Comparison of ENCODE assay signal across 8 cellular contexts in genomic region chr11:803770-804598, GRCh38. TPM values are rescaled to one million over a fixed set of nuclear protein-coding genes. Genes with fewer than 3 reads are reported as not detected.
DNase-seq lines count a peak whose midpoint lies in the region; ATAC-seq, FAIRE-seq and TF ChIP-seq lines count a peak whose summit lies in the region.

No MANE protein-coding gene starts in this region.

- H3K4me3 ChIP-seq in A549 = peak overlapping the region; percentile 60
- H3K4me3 ChIP-seq in HAP-1 = peak overlapping the region; percentile 41
- H3K4me3 ChIP-seq in right lobe of liver = peak overlapping the region in 2 of 3 donors; percentile 54 to 65

- H3K9me3 ChIP-seq in A549 (no peaks in the 10 kb centered on the region), HAP-1 (no peaks in the 10 kb centered on the region), right lobe of liver (no peaks in the 10 kb centered on the region)

- peak overlapping the region; percentile 81 for H3K27ac Mint-ChIP-seq in activated CD8-positive, alpha-beta T cell treated with anti-CD3 and anti-CD28 coated beads for 36 hours

- in situ Hi-C loops in HAP-1 (cut with MboI; ENCODE audit: low sequenced_read_pairs) = no loop called here

- peak overlapping the region; percentile 79 for H3K4me3 Mint-ChIP-seq in activated CD8-positive, alpha-beta T cell treated with anti-CD3 and anti-CD28 coated beads for 36 hours

- ATAC-seq in A549 (peak in 1 of 2 experiments; percentile 2; a peak in 1 of 6 replicates), right lobe of liver (no peak), GM18870 (IDR thresholded peaks at IDR 0.05; ENCODE audit: unreplicated experiment) (no peak), HG02610 (IDR thresholded peaks at IDR 0.05; ENCODE audit: unreplicated experiment) (no peak), HG02798 (IDR thresholded peaks at IDR 0.05; ENCODE audit: poor library complexity, unreplicated experiment) (no peak)
- no peak for ATAC-seq in activated CD8-positive, alpha-beta T cell treated with anti-CD3 and anti-CD28 coated beads for 36 hours

- POLR2A ChIA-PET in A549 (lab: Yijun Ruan, JAX) = interaction anchor here (2.0 kb wide), 1 partner anchor 16 kb away, joined by 9 read pairs; no protein-coding TSS in a partner anchor
- POLR2A ChIA-PET in activated CD8-positive, alpha-beta T cell treated with anti-CD3 and anti-CD28 coated beads for 36 hours (lab: Charles Lee) = interaction anchor here (0.6 to 3.5 kb wide), 8 partner anchors 8 to 360 kb away, joined by 3 to 22 read pairs (median 3); partner anchors contain the start of gene PNPLA2

- peaks cover 4% of the 10 kb centered on the region for H3K36me3 Mint-ChIP-seq in activated CD8-positive, alpha-beta T cell treated with anti-CD3 and anti-CD28 coated beads for 36 hours (ENCODE audit: low read depth)

- H3K27me3 ChIP-seq in HAP-1 (ENCODE audit: low read depth) (no peaks in the 10 kb centered on the region), right lobe of liver (no peaks in the 10 kb centered on the region)

- intact Hi-C loops in activated CD8-positive, alpha-beta T cell treated with anti-CD3 and anti-CD28 coated beads for 36 hours (cut with micrococcal nuclease) = no loop called here
- intact Hi-C loops in right lobe of liver (cut with DNase I) = no loop called here

- peak overlapping the region; percentile 93 for H3K4me2 ChIP-seq in A549

- CTCF ChIA-PET in A549 (lab: Yijun Ruan, JAX) = interaction anchor here (1.0 to 1.4 kb wide), 3 partner anchors 8 to 21 kb away, joined by 3 to 4 read pairs (median 4); no protein-coding TSS in a partner anchor
- CTCF ChIA-PET in activated CD8-positive, alpha-beta T cell treated with anti-CD3 and anti-CD28 coated beads for 36 hours (lab: Charles Lee) = interaction anchor here (1.0 kb wide), 1 partner anchor 20 kb away, joined by 4 read pairs; no protein-coding TSS in a partner anchor

- DNase-seq in A549 (ENCODE audit: low read depth in 1 of 2, low spot score in 1 of 2) (no peak), HAP-1 (ENCODE audit: low spot score in 2 of 2) (peak in 1 of 2 experiments; percentile 64), right lobe of liver (peak in 1 of 3 donors; percentile 58), GDM1 (lab: John Stamatoyannopoulos, UW) (no peak)
- no peak for DNase-seq in activated CD8-positive, alpha-beta T cell treated with anti-CD3 and anti-CD28 coated beads for 36 hours

- WGBS in A549 (ENCODE audit: missing lambda C conversion rate) = 89% methylated on average over 23 of the region's 26 CpGs
- WGBS in right lobe of liver (ENCODE audit: insufficient coverage, low coverage, low lambda C conversion rate, missing lambda C conversion rate) = 56% methylated on average over 9 of the region's 26 CpGs

- H3K27ac ChIP-seq in A549 (peak overlapping the region; percentile 76 to 90), right lobe of liver (no peak overlapping the region)

- peaks cover 6% of the 10 kb centered on the region for H3K4me1 Mint-ChIP-seq in activated CD8-positive, alpha-beta T cell treated with anti-CD3 and anti-CD28 coated beads for 36 hours (ENCODE audit: low read depth)

- no peak for TF ChIP-seq CTCF in A549 (IDR thresholded peaks at IDR 0.05)
- TF ChIP-seq CTCF in activated CD8-positive, alpha-beta T cell treated with anti-CD3 and anti-CD28 coated beads for 36 hours (IDR thresholded peaks at IDR 0.05) = no peak
- no peak for TF ChIP-seq CTCF in right lobe of liver (IDR thresholded peaks at IDR 0.05)

- no peak for FAIRE-seq in A549 (lab: Jason Lieb, UNC)

- H3K9me3 Mint-ChIP-seq in activated CD8-positive, alpha-beta T cell treated with anti-CD3 and anti-CD28 coated beads for 36 hours = no peaks in the 10 kb centered on the region

- H3K27me3 Mint-ChIP-seq in activated CD8-positive, alpha-beta T cell treated with anti-CD3 and anti-CD28 coated beads for 36 hours = no peaks in the 10 kb centered on the region

- TF ChIP-seq RAD21 in A549 (conservative IDR thresholded peaks at IDR 0.05 in 1 of 2, IDR thresholded peaks at IDR 0.05 in 1 of 2) = no peak

- H3K4me1 ChIP-seq in A549 = peaks cover 22% of the 10 kb centered on the region
- peaks cover 20% of the 10 kb centered on the region for H3K4me1 ChIP-seq in HAP-1
- peaks cover 0 to 20% (median 9%) of the 10 kb centered on the region in 4 donors for H3K4me1 ChIP-seq in right lobe of liver

- TF ChIP-seq POLR2A in A549 (IDR thresholded peaks at IDR 0.05; ENCODE audit: low read length) = no peak
- TF ChIP-seq POLR2A in right lobe of liver (IDR thresholded peaks at IDR 0.05) = no peak

- peaks cover 37% of the 10 kb centered on the region for H3K36me3 ChIP-seq in HAP-1 (replicated peaks)
- H3K36me3 ChIP-seq in right lobe of liver = no peaks in the 10 kb centered on the region

- TF ChIP-seq EP300 in A549 (IDR thresholded peaks at IDR 0.05) = no peak

TF ChIP-seq in A549, 52 proteins besides CTCF, POLR2A, EP300 and RAD21:
- TF ChIP-seq HDAC2 (IDR thresholded peaks at IDR 0.05) (no peak), CBX8 (IDR thresholded peaks at IDR 0.05) (no peak), MAFK (IDR thresholded peaks at IDR 0.05; ENCODE audit: partially characterized antibody) (no peak), ZSCAN20 (CRISPR knock-in tag; IDR thresholded peaks at IDR 0.05) (no peak), POLR2AphosphoS2 (conservative IDR thresholded peaks at IDR 0.05; ENCODE audit: low read length) (no peak), ELK1 (IDR thresholded peaks at IDR 0.05; ENCODE audit: low read depth, low read length) (no peak), EHF (CRISPR knock-in tag; IDR thresholded peaks at IDR 0.05) (no peak), RFX5 (IDR thresholded peaks at IDR 0.05) (no peak), JUNB (IDR thresholded peaks at IDR 0.05) (no peak), HOXB5 (CRISPR knock-in tag; IDR thresholded peaks at IDR 0.05) (no peak), HOXB13 (CRISPR knock-in tag; IDR thresholded peaks at IDR 0.05; ENCODE audit: low read depth) (no peak), TFCP2L1 (CRISPR knock-in tag; IDR thresholded peaks at IDR 0.05) (no peak), HEYL (CRISPR knock-in tag; IDR thresholded peaks at IDR 0.05) (no peak), JUN (IDR thresholded peaks at IDR 0.05) (no peak)

RNA-seq across cellular contexts. Expression of gene PIDD1, which starts 1.0 kb away (rescaled TPM):
- polyA plus RNA-seq in A549 (2011; rRNA removed) = 6.3 and 6.5 TPM in 2 replicates
- polyA plus RNA-seq in A549 (2012; cell fraction: cytosol; rRNA removed) = 17.5 and 23.5 TPM in 2 replicates
- 117 and 172 TPM in 2 replicates for polyA plus RNA-seq in A549 (2012; cell fraction: nucleus; rRNA removed)
- polyA plus RNA-seq in A549 (2017; fragmentation: RNase III; extraction: RNeasy Plus Mini Kit Qiagen cat#74134 plus additional on column Dnase treatment) = 15.7 to 19.0 TPM (median 18.9 TPM) in 3 replicates
- polyA minus RNA-seq in A549 (2011; rRNA and poly(A)+ RNA removed) = 2.7 and 4.4 TPM in 2 replicates
- total RNA-seq in activated CD8-positive, alpha-beta T cell treated with anti-CD3 and anti-CD28 coated beads for 36 hours = 10 to 100 TPM; 29.9 to 30.6 TPM
- 10 to 100 TPM in 2 of 6 experiments, 1 to 10 TPM in 4; 6.5 to 11.8 (median 9.8) TPM for total RNA-seq in right lobe of liver

RNA-seq across cellular contexts. Expression of gene RPLP2, which starts 5.8 kb away (rescaled TPM):
- polyA plus RNA-seq in A549 (2011; rRNA removed) = 1,346 and 1,493 TPM in 2 replicates
- polyA plus RNA-seq in A549 (2012; cell fraction: cytosol; rRNA removed) = 3,184 and 3,866 TPM in 2 replicates
- 1,421 and 2,115 TPM in 2 replicates for polyA plus RNA-seq in A549 (2012; cell fraction: nucleus; rRNA removed)
- polyA plus RNA-seq in A549 (2017; fragmentation: RNase III; extraction: RNeasy Plus Mini Kit Qiagen cat#74134 plus additional on column Dnase treatment) = 2,443 to 2,621 TPM (median 2,508 TPM) in 3 replicates
- 823 and 964 TPM in 2 replicates for polyA minus RNA-seq in A549 (2011; rRNA and poly(A)+ RNA removed)
- 1,000 to 10,000 TPM; 3,638 to 3,686 TPM for total RNA-seq in activated CD8-positive, alpha-beta T cell treated with anti-CD3 and anti-CD28 coated beads for 36 hours
- total RNA-seq in right lobe of liver = 100 to 1,000 TPM; 212 to 574 (median 457) TPM

RNA-seq across cellular contexts. Expression of gene SLC25A22, which starts 5.9 kb away (rescaled TPM):
- polyA plus RNA-seq in A549 (2011; rRNA removed) (11.6 and 13.5 TPM in 2 replicates), A549 (2017; fragmentation: RNase III; extraction: RNeasy Plus Mini Kit Qiagen cat#74134 plus additional on column Dnase treatment) (18.7 to 21.8 TPM (median 19.5 TPM) in 3 replicates)
- 43.6 and 50.2 TPM in 2 replicates for polyA plus RNA-seq in A549 (2012; cell fraction: cytosol; rRNA removed)
- 85.4 and 116 TPM in 2 replicates for polyA plus RNA-seq in A549 (2012; cell fraction: nucleus; rRNA removed)
- 4.5 and 15.8 TPM in 2 replicates for polyA minus RNA-seq in A549 (2011; rRNA and poly(A)+ RNA removed)
- 10 to 100 TPM; 33.3 to 36.7 TPM for total RNA-seq in activated CD8-positive, alpha-beta T cell treated with anti-CD3 and anti-CD28 coated beads for 36 hours
- total RNA-seq in right lobe of liver = 10 to 100 TPM; 20.6 to 40.2 (median 29.9) TPM

RNA-seq across cellular contexts. Expression of gene CEND1, which starts 14.1 kb away (rescaled TPM):
- not detected in 2 replicates for polyA plus RNA-seq in A549 (2011; rRNA removed)
- polyA plus RNA-seq in A549 (2012; cell fraction: cytosol; rRNA removed) = 0.32 and 0.51 TPM in 2 replicates
- 0.47 and 0.59 TPM in 2 replicates for polyA plus RNA-seq in A549 (2012; cell fraction: nucleus; rRNA removed)
- polyA plus RNA-seq in A549 (2017; fragmentation: RNase III; extraction: RNeasy Plus Mini Kit Qiagen cat#74134 plus additional on column Dnase treatment) = 1.0 to 1.3 TPM (median 1.0 TPM) in 3 replicates
- polyA minus RNA-seq in A549 (2011; rRNA and poly(A)+ RNA removed) = 0.29 TPM in 1 of 2 replicates, not detected in the other
- total RNA-seq in activated CD8-positive, alpha-beta T cell treated with anti-CD3 and anti-CD28 coated beads for 36 hours = under 1 TPM; 0.20 to 0.25 TPM
- not detected for total RNA-seq in right lobe of liver

RNA-seq across cellular contexts. Expression of gene PNPLA2, which starts 14.7 kb away (rescaled TPM):
- polyA plus RNA-seq in A549 (2011; rRNA removed) (13.2 and 16.1 TPM in 2 replicates), A549 (2017; fragmentation: RNase III; extraction: RNeasy Plus Mini Kit Qiagen cat#74134 plus additional on column Dnase treatment) (25.1 to 29.2 TPM (median 25.4 TPM) in 3 replicates)
- polyA plus RNA-seq in A549 (2012; cell fraction: cytosol; rRNA removed) = 45.8 and 63.3 TPM in 2 replicates
- polyA plus RNA-seq in A549 (2012; cell fraction: nucleus; rRNA removed) = 114 and 198 TPM in 2 replicates
- 33.9 and 38.8 TPM in 2 replicates for polyA minus RNA-seq in A549 (2011; rRNA and poly(A)+ RNA removed)
- total RNA-seq in activated CD8-positive, alpha-beta T cell treated with anti-CD3 and anti-CD28 coated beads for 36 hours = 10 to 100 TPM; 29.7 to 32.0 TPM
- 10 to 100 TPM; 33.2 to 97.1 (median 69.6) TPM for total RNA-seq in right lobe of liver

Comparison
In these comparisons a context has a peak if more than half of its experiments do, and no peak if none do; other contexts are left out.
1. H3K27ac ChIP-seq: peak in A549 (2 of 2); none in right lobe of liver (0 of 3).
2. RNA of gene RPLP2, which starts 5.8 kb away (total RNA-seq): 3,638 to 3,686 TPM in activated CD8-positive, alpha-beta T cell treated with anti-CD3 and anti-CD28 coated beads for 36 hours; 212 to 574 TPM in right lobe of liver; every median in the first group is over 4 times any median in the second.
3. Peak in every context shown above with its lines, with median percentiles within 50 percentile points of each other: H3K4me3 ChIP-seq.